20 cellular contexts compared by ENCODE assay signal in the genomic region with DNA sequence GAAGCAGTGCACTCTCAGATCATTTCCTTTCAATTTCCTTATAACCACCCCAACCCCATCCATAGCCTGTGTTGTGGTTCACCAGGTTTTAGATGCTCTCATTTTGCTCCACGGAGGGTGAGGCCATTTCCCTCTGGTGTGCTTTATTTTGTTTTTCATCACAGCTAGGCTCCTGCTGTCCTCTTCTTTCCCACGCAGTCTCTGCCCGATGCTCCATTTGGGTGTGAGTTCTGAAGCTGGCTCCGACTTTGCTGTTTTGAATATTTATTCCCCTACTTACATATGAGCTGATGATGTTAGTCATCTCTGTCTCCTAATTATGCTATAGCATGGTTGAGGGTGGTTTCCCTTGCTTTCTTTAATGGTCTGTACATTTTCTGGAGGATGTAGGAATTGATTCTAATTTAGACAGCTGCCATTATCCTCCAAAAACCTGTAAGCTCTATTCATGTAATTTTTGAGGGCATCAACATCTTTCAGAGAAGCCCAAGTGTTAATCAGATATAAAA.
DNase-seq lines count a peak whose midpoint lies in the region; ATAC-seq and TF ChIP-seq lines count a peak whose summit lies in the region.
"Had no signal": no experiment of that assay in that cellular context is flagged by ENCODE, and none has a peak within 500 bp of the region (broad histone marks: within the 10 kb centered on the region; RNA-seq: fewer than 3 reads in every experiment).

No MANE protein-coding gene starts in this region.

- DNase-seq in activated CD4-positive, alpha-beta T cell treated with anti-CD3 and anti-CD28 coated beads, Interleukin-2, amount 10 ng/mL, durations not matched to agents 24 days and 14 days: no peak
- DNase-seq in activated CD4-positive, alpha-beta T cell treated with anti-CD3 and anti-CD28 coated beads for 4 hours: no peak
- DNase-seq in GM23338 (ENCODE audit: low spot score) (no peak), smooth muscle cell (lab: John Stamatoyannopoulos, UW; ENCODE audit: unreplicated experiment) (no peak), colonic mucosa (no peak), mesendoderm (no peak)
- no peak for DNase-seq in activated T-helper 2 cell treated with anti-CD3 and anti-CD28 coated beads, Interferon-gamma antibody, Interleukin-2, Interleukin-4, amounts not matched to agents 10 μg/mL and 5 μg/mL and 100 μg/mL, durations not matched to agents 14 hours and 24 hours and 36 hours (ENCODE audit: low spot score)
- DNase-seq: CD4-positive, CD25-positive, alpha-beta regulatory T cell; COR-L47; DMS 273 treated with DMSO at 0.1 percent for 48 hours; DND-41; NCI-H1930; NCI-H345; NCI-H524 treated with DMSO at 0.1 percent for 48 hours; PC-3; SIG-M5 had no signal

- H3K79me1 ChIP-seq in mesendoderm (ENCODE audit: low read length): no peaks in the 10 kb centered on the region

- ATAC-seq in GM23338: no peak
- ATAC-seq in GM18909 (IDR thresholded peaks at IDR 0.05; ENCODE audit: poor library complexity, unreplicated experiment): no peak
- ATAC-seq: PC-3 had no signal

- no peak overlapping the region for H4K5ac ChIP-seq in mesendoderm (ENCODE audit: low read length)

- peak overlapping the region; percentile 38 for H3K27ac Mint-ChIP-seq in activated CD4-positive, alpha-beta T cell treated with anti-CD3 and anti-CD28 coated beads, Interleukin-2, amount 10 ng/mL, durations not matched to agents 24 days and 14 days
- H3K27ac Mint-ChIP-seq in GM23338: no peak overlapping the region
- H3K27ac Mint-ChIP-seq in activated T-helper 2 cell treated with anti-CD3 and anti-CD28 coated beads, Interferon-gamma antibody, Interleukin-2, Interleukin-4, amounts not matched to agents 10 μg/mL and 5 μg/mL and 100 μg/mL, durations not matched to agents 14 hours and 24 hours and 36 hours: peak overlapping the region; percentile 29
- H3K27ac Mint-ChIP-seq: B cell; CD4-positive, CD25-positive, alpha-beta regulatory T cell had no signal

- H3K9ac ChIP-seq in smooth muscle cell (ENCODE audit: low read depth): no peak overlapping the region
- H3K9ac ChIP-seq in colonic mucosa (ENCODE audit: low read depth in 2 of 2, low read length in 2 of 2): no peak overlapping the region
- H3K9ac ChIP-seq in mesendoderm (ENCODE audit: low read length): no peak overlapping the region

- H3K4ac ChIP-seq in mesendoderm (ENCODE audit: low read depth, low read length): no peak overlapping the region

- H3K79me2 ChIP-seq in GM23338 (replicated peaks; ENCODE audit: insufficient read depth) (no peaks in the 10 kb centered on the region), smooth muscle cell (ENCODE audit: low read depth) (no peaks in the 10 kb centered on the region), mesendoderm (ENCODE audit: control insufficient read depth, insufficient read depth, low read length) (no peaks in the 10 kb centered on the region)

- H2AFZ ChIP-seq in GM23338: peak overlapping the region; percentile 28; the same call in 1 of the 2 replicates
- H2AFZ ChIP-seq in smooth muscle cell (ENCODE audit: low read depth): peak overlapping the region; percentile 26

- H3K4me2 ChIP-seq in GM23338: no peak overlapping the region
- peak overlapping the region; percentile 10 for H3K4me2 ChIP-seq in smooth muscle cell
- H3K4me2 ChIP-seq in mesendoderm (ENCODE audit: low read length): no peak overlapping the region

- H4K8ac ChIP-seq in mesendoderm (ENCODE audit: low read depth, low read length): no peak overlapping the region

- no peak overlapping the region for H3K23ac ChIP-seq in mesendoderm (ENCODE audit: low read length)

- H3K9me2 ChIP-seq in GM23338 (ENCODE audit: insufficient read depth): no peaks in the 10 kb centered on the region; the same call in 1 of the 2 replicates

- peaks cover 11% of the 10 kb centered on the region for H3K4me1 Mint-ChIP-seq in activated CD4-positive, alpha-beta T cell treated with anti-CD3 and anti-CD28 coated beads, Interleukin-2, amount 10 ng/mL, durations not matched to agents 24 days and 14 days
- peaks cover 9% of the 10 kb centered on the region; the same call in 2 of the 3 replicates for H3K4me1 Mint-ChIP-seq in GM23338
- peaks cover 28% of the 10 kb centered on the region for H3K4me1 Mint-ChIP-seq in activated T-helper 2 cell treated with anti-CD3 and anti-CD28 coated beads, Interferon-gamma antibody, Interleukin-2, Interleukin-4, amounts not matched to agents 10 μg/mL and 5 μg/mL and 100 μg/mL, durations not matched to agents 14 hours and 24 hours and 36 hours (ENCODE audit: low read depth)
- H3K4me1 Mint-ChIP-seq: B cell had no signal

- 81% methylated on average over 4 of the region's 4 CpGs for WGBS in smooth muscle cell (ENCODE audit: low lambda C conversion rate)
- WGBS in mesendoderm (ENCODE audit: extremely low coverage, insufficient coverage, low lambda C conversion rate): no CpG with 5 or more reads among the region's 4 CpGs

- H3K27ac ChIP-seq in GM23338 (ENCODE audit: low read depth): no peak overlapping the region
- H3K27ac ChIP-seq in smooth muscle cell (ENCODE audit: low read depth): no peak overlapping the region
- no peak overlapping the region for H3K27ac ChIP-seq in colonic mucosa
- no peak overlapping the region for H3K27ac ChIP-seq in mesendoderm (ENCODE audit: low read depth, low read length)
- H3K27ac ChIP-seq: RWPE1 had no signal

- H3K9me3 Mint-ChIP-seq in activated CD4-positive, alpha-beta T cell treated with anti-CD3 and anti-CD28 coated beads, Interleukin-2, amount 10 ng/mL, durations not matched to agents 24 days and 14 days: peaks cover 4% of the 10 kb centered on the region
- no peaks in the 10 kb centered on the region for H3K9me3 Mint-ChIP-seq in GM23338
- H3K9me3 Mint-ChIP-seq in activated T-helper 2 cell treated with anti-CD3 and anti-CD28 coated beads, Interferon-gamma antibody, Interleukin-2, Interleukin-4, amounts not matched to agents 10 μg/mL and 5 μg/mL and 100 μg/mL, durations not matched to agents 14 hours and 24 hours and 36 hours: no peaks in the 10 kb centered on the region

- H3K36me3 Mint-ChIP-seq in activated CD4-positive, alpha-beta T cell treated with anti-CD3 and anti-CD28 coated beads, Interleukin-2, amount 10 ng/mL, durations not matched to agents 24 days and 14 days (ENCODE audit: low read depth): no peaks in the 10 kb centered on the region
- H3K36me3 Mint-ChIP-seq in GM23338 (ENCODE audit: low read depth): no peaks in the 10 kb centered on the region; the same call in 2 of the 3 replicates
- H3K36me3 Mint-ChIP-seq in activated T-helper 2 cell treated with anti-CD3 and anti-CD28 coated beads, Interferon-gamma antibody, Interleukin-2, Interleukin-4, amounts not matched to agents 10 μg/mL and 5 μg/mL and 100 μg/mL, durations not matched to agents 14 hours and 24 hours and 36 hours (ENCODE audit: low read depth): no peaks in the 10 kb centered on the region
- H3K36me3 Mint-ChIP-seq: CD4-positive, CD25-positive, alpha-beta regulatory T cell had no signal

- peaks cover 6% of the 10 kb centered on the region; the same call in 1 of the 2 replicates for H3K4me1 ChIP-seq in GM23338 (ENCODE audit: insufficient read depth)
- H3K4me1 ChIP-seq in smooth muscle cell (ENCODE audit: low read depth): peaks cover 14% of the 10 kb centered on the region
- H3K4me1 ChIP-seq in colonic mucosa: no peaks in the 10 kb centered on the region
- peaks cover 2% of the 10 kb centered on the region for H3K4me1 ChIP-seq in mesendoderm (ENCODE audit: control insufficient read depth, low read depth, low read length)
- H3K4me1 ChIP-seq: HAP-1 had no signal

- TF ChIP-seq CTCF in GM23338 (conservative IDR thresholded peaks at IDR 0.05; ENCODE audit: low read depth in 2 of 2) (no peak), smooth muscle cell (IDR thresholded peaks at IDR 0.05; ENCODE audit: borderline replicate concordance, insufficient read depth, poor library complexity, severe bottlenecking) (no peak), colonic mucosa (IDR thresholded peaks at IDR 0.05) (no peak)

- intact Hi-C loops in activated CD4-positive, alpha-beta T cell treated with anti-CD3 and anti-CD28 coated beads, Interleukin-2, amount 10 ng/mL, durations not matched to agents 24 days and 14 days (cut with micrococcal nuclease): no loop called here
- intact Hi-C loops in activated T-helper 2 cell treated with anti-CD3 and anti-CD28 coated beads, Interferon-gamma antibody, Interleukin-2, Interleukin-4, amounts not matched to agents 10 μg/mL and 5 μg/mL and 100 μg/mL, durations not matched to agents 14 hours and 24 hours and 36 hours (cut with micrococcal nuclease): loop anchor here (10.0 kb wide), 1 partner anchor 74 kb away; no protein-coding TSS in a partner anchor
- intact Hi-C loops in colonic mucosa (cut with DNase I): no loop called here

- H3K36me3 ChIP-seq in GM23338 (ENCODE audit: insufficient read depth) (no peaks in the 10 kb centered on the region), smooth muscle cell (ENCODE audit: low read depth) (no peaks in the 10 kb centered on the region), colonic mucosa (no peaks in the 10 kb centered on the region), mesendoderm (ENCODE audit: control insufficient read depth, insufficient read depth, low read length) (no peaks in the 10 kb centered on the region)
- H3K36me3 ChIP-seq: HAP-1 had no signal

- H2BK5ac ChIP-seq in mesendoderm (ENCODE audit: low read length): no peak overlapping the region

- H3K27me3 Mint-ChIP-seq in activated CD4-positive, alpha-beta T cell treated with anti-CD3 and anti-CD28 coated beads, Interleukin-2, amount 10 ng/mL, durations not matched to agents 24 days and 14 days: peaks cover 4% of the 10 kb centered on the region
- H3K27me3 Mint-ChIP-seq in GM23338 (ENCODE audit: insufficient read depth, low read depth, poor library complexity): no peaks in the 10 kb centered on the region
- H3K27me3 Mint-ChIP-seq in activated T-helper 2 cell treated with anti-CD3 and anti-CD28 coated beads, Interferon-gamma antibody, Interleukin-2, Interleukin-4, amounts not matched to agents 10 μg/mL and 5 μg/mL and 100 μg/mL, durations not matched to agents 14 hours and 24 hours and 36 hours (ENCODE audit: low read depth): peaks cover 4% of the 10 kb centered on the region
- H3K27me3 Mint-ChIP-seq: CD4-positive, CD25-positive, alpha-beta regulatory T cell had no signal

- no peak overlapping the region for H2BK15ac ChIP-seq in mesendoderm (replicated peaks; ENCODE audit: low read depth)

- no peak overlapping the region for H3K56ac ChIP-seq in mesendoderm (ENCODE audit: low read length)

- H3K4me3 ChIP-seq in GM23338 (no peak overlapping the region), smooth muscle cell (no peak overlapping the region), colonic mucosa (no peak overlapping the region), mesendoderm (ENCODE audit: low read length) (no peak overlapping the region)
- H3K4me3 ChIP-seq: HAP-1 had no signal

- no peak overlapping the region for H3K18ac ChIP-seq in mesendoderm (ENCODE audit: low read length)

- H3F3A ChIP-seq in GM23338 (replicated peaks; ENCODE audit: low read depth) (no peaks in the 10 kb centered on the region), smooth muscle cell (ENCODE audit: low read depth) (no peaks in the 10 kb centered on the region)

- H4K20me1 ChIP-seq in GM23338 (replicated peaks; ENCODE audit: insufficient read depth) (no peaks in the 10 kb centered on the region), smooth muscle cell (ENCODE audit: low read depth) (no peaks in the 10 kb centered on the region)

- H3K27me3 ChIP-seq in GM23338 (ENCODE audit: insufficient read depth) (no peaks in the 10 kb centered on the region), smooth muscle cell (ENCODE audit: low read depth) (no peaks in the 10 kb centered on the region), colonic mucosa (no peaks in the 10 kb centered on the region), mesendoderm (ENCODE audit: insufficient read depth, low read length, poor library complexity) (no peaks in the 10 kb centered on the region)

- no peak overlapping the region for H2AK5ac ChIP-seq in mesendoderm (ENCODE audit: low read length)

- no peak overlapping the region for H3K4me3 Mint-ChIP-seq in activated CD4-positive, alpha-beta T cell treated with anti-CD3 and anti-CD28 coated beads, Interleukin-2, amount 10 ng/mL, durations not matched to agents 24 days and 14 days
- H3K4me3 Mint-ChIP-seq in GM23338: no peak overlapping the region
- H3K4me3 Mint-ChIP-seq in activated T-helper 2 cell treated with anti-CD3 and anti-CD28 coated beads, Interferon-gamma antibody, Interleukin-2, Interleukin-4, amounts not matched to agents 10 μg/mL and 5 μg/mL and 100 μg/mL, durations not matched to agents 14 hours and 24 hours and 36 hours (ENCODE audit: low read depth): peak overlapping the region; percentile 11
- H3K4me3 Mint-ChIP-seq: B cell had no signal

- no peak overlapping the region for H2BK120ac ChIP-seq in mesendoderm (ENCODE audit: low read depth, low read length)

- no peaks in the 10 kb centered on the region for H3K9me3 ChIP-seq in smooth muscle cell (replicated peaks; ENCODE audit: low read depth)
- no peaks in the 10 kb centered on the region for H3K9me3 ChIP-seq in colonic mucosa
- H3K9me3 ChIP-seq: HAP-1 had no signal
